Comparison of ENCODE assay signal across 1 cellular context in the genomic region with DNA sequence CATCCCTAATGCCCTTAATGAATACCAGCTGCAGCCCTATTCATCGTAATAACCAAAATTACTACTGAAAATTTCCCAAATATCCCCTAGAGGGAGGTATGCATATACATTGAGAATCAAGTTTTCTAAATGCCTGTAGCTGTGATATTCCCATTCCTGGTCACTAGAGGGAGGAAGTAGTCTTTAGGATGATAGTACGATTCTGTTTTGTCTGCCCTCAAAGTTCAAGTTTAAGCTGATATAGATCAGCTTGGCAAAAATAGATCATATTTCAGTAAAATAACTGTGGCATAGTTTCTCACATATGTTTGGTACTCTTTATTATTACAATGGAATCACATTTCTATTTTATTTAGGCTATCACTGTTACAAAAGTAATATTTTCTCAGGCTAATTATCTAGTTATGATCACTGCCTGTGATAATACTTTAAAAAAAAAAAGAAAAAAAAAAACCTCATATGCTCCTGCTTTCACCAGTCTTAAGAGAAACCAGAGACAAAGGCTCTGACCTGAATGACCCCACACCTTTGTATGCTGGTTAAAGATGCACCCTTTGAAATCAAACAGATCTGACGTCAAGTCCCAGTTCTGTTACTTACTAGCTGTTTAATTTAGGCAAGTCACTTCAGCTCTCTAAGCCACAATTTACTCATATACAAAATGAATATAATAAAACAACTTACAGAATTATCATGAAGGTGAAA.
A peak's percentile ranks its signal among the peaks of the same experiment; 100 is the strongest.
TF ChIP-seq lines count a peak whose summit lies in the region.

No MANE protein-coding gene starts in this region.

TF ChIP-seq in HepG2, 621 proteins besides CTCF, POLR2A, EP300 and RAD21 (continued from another document):
- TF ChIP-seq, protein P1, sequence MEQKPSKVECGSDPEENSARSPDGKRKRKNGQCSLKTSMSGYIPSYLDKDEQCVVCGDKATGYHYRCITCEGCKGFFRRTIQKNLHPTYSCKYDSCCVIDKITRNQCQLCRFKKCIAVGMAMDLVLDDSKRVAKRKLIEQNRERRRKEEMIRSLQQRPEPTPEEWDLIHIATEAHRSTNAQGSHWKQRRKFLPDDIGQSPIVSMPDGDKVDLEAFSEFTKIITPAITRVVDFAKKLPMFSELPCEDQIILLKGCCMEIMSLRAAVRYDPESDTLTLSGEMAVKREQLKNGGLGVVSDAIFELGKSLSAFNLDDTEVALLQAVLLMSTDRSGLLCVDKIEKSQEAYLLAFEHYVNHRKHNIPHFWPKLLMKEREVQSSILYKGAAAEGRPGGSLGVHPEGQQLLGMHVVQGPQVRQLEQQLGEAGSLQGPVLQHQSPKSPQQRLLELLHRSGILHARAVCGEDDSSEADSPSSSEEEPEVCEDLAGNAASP (CRISPR knock-in tag; IDR thresholded peaks at IDR 0.05; ENCODE audit: borderline replicate concordance): peak; percentile 49; the same call in 1 of the 2 replicates
- TF ChIP-seq DRAP1 (CRISPR knock-in tag; IDR thresholded peaks at IDR 0.05): peak; percentile 36; the same call in 1 of the 2 replicates
- TF ChIP-seq ZBTB25 (CRISPR knock-in tag; IDR thresholded peaks at IDR 0.05): 0 out of 2 replicates have a peak, but pooled peaks have one; percentile 37
- peak; percentile 43 for TF ChIP-seq TBL1XR1 (IDR thresholded peaks at IDR 0.05; ENCODE audit: borderline replicate concordance, low read length, partially characterized antibody)
- no peak for TF ChIP-seq LRRFIP1 (CRISPR knock-in tag; conservative IDR thresholded peaks at IDR 0.05)
- TF ChIP-seq ELF3 (CRISPR knock-in tag; IDR thresholded peaks at IDR 0.05): peak; percentile 54; the same call in 1 of the 2 replicates
- peak; percentile 3; the same call in 1 of the 2 replicates for TF ChIP-seq CEBPG (CRISPR knock-in tag; IDR thresholded peaks at IDR 0.05)
- TF ChIP-seq, protein P2, sequence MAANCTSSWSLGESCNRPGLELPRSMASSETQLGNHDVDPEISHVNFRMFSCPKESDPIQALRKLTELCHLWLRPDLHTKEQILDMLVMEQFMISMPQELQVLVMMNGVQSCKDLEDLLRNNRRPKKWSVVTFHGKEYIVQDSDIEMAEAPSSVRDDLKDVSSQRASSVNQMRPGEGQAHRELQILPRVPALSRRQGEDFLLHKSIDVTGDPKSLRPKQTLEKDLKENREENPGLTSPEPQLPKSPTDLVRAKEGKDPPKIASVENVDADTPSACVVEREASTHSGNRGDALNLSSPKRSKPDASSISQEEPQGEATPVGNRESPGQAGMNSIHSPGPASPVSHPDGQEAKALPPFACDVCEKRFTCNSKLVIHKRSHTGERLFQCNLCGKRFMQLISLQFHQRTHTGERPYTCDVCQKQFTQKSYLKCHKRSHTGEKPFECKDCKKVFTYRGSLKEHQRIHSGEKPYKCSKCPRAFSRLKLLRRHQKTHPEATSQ (CRISPR knock-in tag; IDR thresholded peaks at IDR 0.05; ENCODE audit: borderline replicate concordance): peak; percentile 34; the same call in 1 of the 2 replicates
- peak; percentile 82 for TF ChIP-seq STAG1 (CRISPR knock-in tag; IDR thresholded peaks at IDR 0.05)
- TF ChIP-seq, protein P3, sequence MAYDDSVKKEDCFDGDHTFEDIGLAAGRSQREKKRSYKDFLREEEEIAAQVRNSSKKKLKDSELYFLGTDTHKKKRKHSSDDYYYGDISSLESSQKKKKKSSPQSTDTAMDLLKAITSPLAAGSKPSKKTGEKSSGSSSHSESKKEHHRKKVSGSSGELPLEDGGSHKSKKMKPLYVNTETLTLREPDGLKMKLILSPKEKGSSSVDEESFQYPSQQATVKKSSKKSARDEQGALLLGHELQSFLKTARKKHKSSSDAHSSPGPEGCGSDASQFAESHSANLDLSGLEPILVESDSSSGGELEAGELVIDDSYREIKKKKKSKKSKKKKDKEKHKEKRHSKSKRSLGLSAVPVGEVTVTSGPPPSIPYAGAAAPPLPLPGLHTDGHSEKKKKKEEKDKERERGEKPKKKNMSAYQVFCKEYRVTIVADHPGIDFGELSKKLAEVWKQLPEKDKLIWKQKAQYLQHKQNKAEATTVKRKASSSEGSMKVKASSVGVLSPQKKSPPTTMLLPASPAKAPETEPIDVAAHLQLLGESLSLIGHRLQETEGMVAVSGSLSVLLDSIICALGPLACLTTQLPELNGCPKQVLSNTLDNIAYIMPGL (CRISPR knock-in tag; IDR thresholded peaks at IDR 0.05; ENCODE audit: borderline replicate concordance in 1 of 2, low read depth in 1 of 2): peak; percentile 49 to 86; a peak in 3 of 4 replicates
- TF ChIP-seq, protein P4, sequence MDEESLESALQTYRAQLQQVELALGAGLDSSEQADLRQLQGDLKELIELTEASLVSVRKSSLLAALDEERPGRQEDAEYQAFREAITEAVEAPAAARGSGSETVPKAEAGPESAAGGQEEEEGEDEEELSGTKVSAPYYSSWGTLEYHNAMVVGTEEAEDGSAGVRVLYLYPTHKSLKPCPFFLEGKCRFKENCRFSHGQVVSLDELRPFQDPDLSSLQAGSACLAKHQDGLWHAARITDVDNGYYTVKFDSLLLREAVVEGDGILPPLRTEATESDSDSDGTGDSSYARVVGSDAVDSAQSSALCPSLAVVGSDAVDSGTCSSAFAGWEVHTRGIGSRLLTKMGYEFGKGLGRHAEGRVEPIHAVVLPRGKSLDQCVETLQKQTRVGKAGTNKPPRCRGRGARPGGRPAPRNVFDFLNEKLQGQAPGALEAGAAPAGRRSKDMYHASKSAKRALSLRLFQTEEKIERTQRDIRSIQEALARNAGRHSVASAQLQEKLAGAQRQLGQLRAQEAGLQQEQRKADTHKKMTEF (CRISPR knock-in tag; IDR thresholded peaks at IDR 0.05): peak; percentile 50; the same call in 1 of the 2 replicates
- TF ChIP-seq ZBTB20 (CRISPR knock-in tag; IDR thresholded peaks at IDR 0.05; ENCODE audit: borderline replicate concordance, low read depth): 0 out of 2 replicates have a peak, but pooled peaks have one; percentile 73
- no peak for TF ChIP-seq ZFP37 (CRISPR knock-in tag; IDR thresholded peaks at IDR 0.05; ENCODE audit: borderline replicate concordance)
- TF ChIP-seq SAP130 (CRISPR knock-in tag; IDR thresholded peaks at IDR 0.05; ENCODE audit: low read depth): peak; percentile 47; the same call in 1 of the 2 replicates
- TF ChIP-seq PPARG (CRISPR knock-in tag; conservative IDR thresholded peaks at IDR 0.05): peak; percentile 54; the same call in 1 of the 2 replicates
- peak; percentile 43; the same call in 1 of the 2 replicates for TF ChIP-seq FOXK1 (CRISPR knock-in tag; IDR thresholded peaks at IDR 0.05; ENCODE audit: borderline replicate concordance, low read depth)
- TF ChIP-seq SNAPC2 (CRISPR knock-in tag; IDR thresholded peaks at IDR 0.05): 0 out of 2 replicates have a peak, but pooled peaks have one; percentile 51
- TF ChIP-seq RARA (CRISPR knock-in tag; IDR thresholded peaks at IDR 0.05): peak; percentile 34; the same call in 1 of the 2 replicates
- no peak for TF ChIP-seq KAT7 (CRISPR knock-in tag; IDR thresholded peaks at IDR 0.05; ENCODE audit: borderline replicate concordance)
- 0 out of 2 replicates have a peak, but pooled peaks have one; percentile 13 for TF ChIP-seq KMT2B (CRISPR knock-in tag; IDR thresholded peaks at IDR 0.05)
